In genomic region chr12:74539765-74540526, GRCh38 we compare ENCODE assay signal across 9 cellular contexts. TPM values are rescaled to one million over a fixed set of nuclear protein-coding genes. Genes with fewer than 3 reads are reported as not detected.
DNase-seq lines count a peak whose midpoint lies in the region; ATAC-seq and TF ChIP-seq lines count a peak whose summit lies in the region.
"Had no signal": no experiment of that assay in that cellular context is flagged by ENCODE, and none has a peak within 500 bp of the region (broad histone marks: within the 10 kb centered on the region; RNA-seq: fewer than 3 reads in every experiment).

No MANE protein-coding gene starts in this region.

- H3K27me3 ChIP-seq in liver (ENCODE audit: control insufficient read depth in 4 of 4, insufficient read depth in 4 of 4, low read length in 3 of 4) (no peaks in the 10 kb centered on the region), vagina (no peaks in the 10 kb centered on the region), WERI-Rb-1 (ENCODE audit: insufficient read depth, low read depth, severe bottlenecking) (no peaks in the 10 kb centered on the region)

- peak overlapping the region in 2 of 3 donors; percentile 22 to 24 for H3K4me3 ChIP-seq in liver (ENCODE audit: low read depth in 1 of 3, low read length in 3 of 3)
- H3K4me3 ChIP-seq in vagina: peak overlapping the region; percentile 77 to 78
- no peak overlapping the region for H3K4me3 ChIP-seq in WERI-Rb-1 (ENCODE audit: low read depth, low read length)

- H3K9me3 ChIP-seq in liver (ENCODE audit: control insufficient read depth in 4 of 4, low read length in 3 of 4) (no peaks in the 10 kb centered on the region), vagina (no peaks in the 10 kb centered on the region), WERI-Rb-1 (ENCODE audit: severe bottlenecking) (no peaks in the 10 kb centered on the region)

- H3K9me3 Mint-ChIP-seq in stimulated activated naive CD8-positive, alpha-beta T cell treated with anti-CD3 and anti-CD28 coated beads, Interleukin-15, Interleukin-2, amounts not matched to agents 100 ng/mL and 50 ng/mL, for 24 hours: no peaks in the 10 kb centered on the region
- H3K9me3 Mint-ChIP-seq in activated naive CD8-positive, alpha-beta T cell treated with anti-CD3 and anti-CD28 coated beads, Interleukin-2, amount 10 ng/mL, durations not matched to agents 7 days and 5 days: no peaks in the 10 kb centered on the region

- H3K36me3 ChIP-seq in liver (ENCODE audit: control insufficient read depth in 4 of 4, insufficient read depth in 3 of 4, low read depth in 1 of 4, low read length in 3 of 4) (peaks cover 0 to 4% (median 1%) of the 10 kb centered on the region in 4 donors), vagina (peaks cover 0 to 10% of the 10 kb centered on the region in 2 donors), WERI-Rb-1 (peaks cover 42% of the 10 kb centered on the region)

- TF ChIP-seq CTCF in liver (IDR thresholded peaks at IDR 0.05; ENCODE audit: low read depth, low read length, missing input control) (no peak), vagina (IDR thresholded peaks at IDR 0.05) (no peak), WERI-Rb-1 (IDR thresholded peaks at IDR 0.05; ENCODE audit: low read depth, low read length) (no peak)

- H3K4me1 Mint-ChIP-seq in stimulated activated naive CD8-positive, alpha-beta T cell treated with anti-CD3 and anti-CD28 coated beads, Interleukin-15, Interleukin-2, amounts not matched to agents 100 ng/mL and 50 ng/mL, for 24 hours (ENCODE audit: low read depth): peaks cover 60% of the 10 kb centered on the region
- peaks cover 34% of the 10 kb centered on the region for H3K4me1 Mint-ChIP-seq in activated naive CD8-positive, alpha-beta T cell treated with anti-CD3 and anti-CD28 coated beads, Interleukin-2, amount 10 ng/mL, durations not matched to agents 7 days and 5 days

- WGBS in liver: 66% methylated on average over 6 of the region's 6 CpGs

- no peak for DNase-seq in stimulated activated naive CD8-positive, alpha-beta T cell treated with anti-CD3 and anti-CD28 coated beads, Interleukin-15, Interleukin-2, amounts not matched to agents 100 U/mL and 50 U/mL, for 24 hours
- no peak for DNase-seq in activated naive CD8-positive, alpha-beta T cell treated with anti-CD3 and anti-CD28 coated beads, Interleukin-2, amount 10 ng/mL, durations not matched to agents 7 days and 5 days
- DNase-seq in vagina (ENCODE audit: extremely low spot score in 2 of 2): no peak
- no peak for DNase-seq in NCI-H446 (lab: John Stamatoyannopoulos, UW)
- DNase-seq in NCI-H187 (lab: John Stamatoyannopoulos, UW): no peak
- DNase-seq in WERI-Rb-1: no peak
- DNase-seq: stimulated activated CD4-positive, alpha-beta T cell treated with anti-CD3 and anti-CD28 coated beads, Interleukin-12 subunit alpha, Interleukin-12 subunit beta, amount 100 ng/mL, for 4 hours had no signal

- no peaks in the 10 kb centered on the region for H3K27me3 Mint-ChIP-seq in stimulated activated naive CD8-positive, alpha-beta T cell treated with anti-CD3 and anti-CD28 coated beads, Interleukin-15, Interleukin-2, amounts not matched to agents 100 ng/mL and 50 ng/mL, for 24 hours
- no peaks in the 10 kb centered on the region for H3K27me3 Mint-ChIP-seq in activated naive CD8-positive, alpha-beta T cell treated with anti-CD3 and anti-CD28 coated beads, Interleukin-2, amount 10 ng/mL, durations not matched to agents 7 days and 5 days

- H3K27ac Mint-ChIP-seq in stimulated activated naive CD8-positive, alpha-beta T cell treated with anti-CD3 and anti-CD28 coated beads, Interleukin-15, Interleukin-2, amounts not matched to agents 100 ng/mL and 50 ng/mL, for 24 hours: peak overlapping the region; percentile 98
- H3K27ac Mint-ChIP-seq in activated naive CD8-positive, alpha-beta T cell treated with anti-CD3 and anti-CD28 coated beads, Interleukin-2, amount 10 ng/mL, durations not matched to agents 7 days and 5 days: peak overlapping the region; percentile 65

- H3K4me3 Mint-ChIP-seq in stimulated activated naive CD8-positive, alpha-beta T cell treated with anti-CD3 and anti-CD28 coated beads, Interleukin-15, Interleukin-2, amounts not matched to agents 100 ng/mL and 50 ng/mL, for 24 hours: peak overlapping the region; percentile 97
- peak overlapping the region; percentile 92 for H3K4me3 Mint-ChIP-seq in activated naive CD8-positive, alpha-beta T cell treated with anti-CD3 and anti-CD28 coated beads, Interleukin-2, amount 10 ng/mL, durations not matched to agents 7 days and 5 days

- no peak for TF ChIP-seq RAD21 in liver (IDR thresholded peaks at IDR 0.05)

- intact Hi-C loops in vagina (cut with DNase I): no loop called here

- H3K27ac ChIP-seq in liver (ENCODE audit: low read depth in 1 of 2, low read length in 2 of 2) (no peak overlapping the region), vagina (no peak overlapping the region), WERI-Rb-1 (no peak overlapping the region)

- H3K4me1 ChIP-seq in liver (ENCODE audit: control insufficient read depth in 4 of 4, insufficient read depth in 4 of 4, low read length in 3 of 4): peaks cover 13 to 36% (median 29%) of the 10 kb centered on the region in 4 donors
- peaks cover 39% of the 10 kb centered on the region for H3K4me1 ChIP-seq in vagina

- peak overlapping the region in 1 of 2 donors; percentile 93 for H3K9ac ChIP-seq in liver (ENCODE audit: low read depth in 1 of 2, low read length in 2 of 2)

- POLR2A ChIA-PET in activated naive CD8-positive, alpha-beta T cell treated with anti-CD3 and anti-CD28 coated beads, Interleukin-2, amount 10 ng/mL, durations not matched to agents 7 days and 5 days (lab: Charles Lee): no interaction called here

- ATAC-seq in stimulated activated naive CD8-positive, alpha-beta T cell treated with anti-CD3 and anti-CD28 coated beads, Interleukin-15, Interleukin-2, amounts not matched to agents 100 U/mL and 50 U/mL, for 24 hours: no peak
- ATAC-seq in activated naive CD8-positive, alpha-beta T cell treated with anti-CD3 and anti-CD28 coated beads, Interleukin-2, amount 10 ng/mL, durations not matched to agents 7 days and 5 days (ENCODE audit: low read depth): no peak

- no peak for TF ChIP-seq POLR2A in vagina (IDR thresholded peaks at IDR 0.05)

- peaks cover 65% of the 10 kb centered on the region for H3K36me3 Mint-ChIP-seq in stimulated activated naive CD8-positive, alpha-beta T cell treated with anti-CD3 and anti-CD28 coated beads, Interleukin-15, Interleukin-2, amounts not matched to agents 100 ng/mL and 50 ng/mL, for 24 hours (ENCODE audit: low read depth)
- peaks cover 34% of the 10 kb centered on the region for H3K36me3 Mint-ChIP-seq in activated naive CD8-positive, alpha-beta T cell treated with anti-CD3 and anti-CD28 coated beads, Interleukin-2, amount 10 ng/mL, durations not matched to agents 7 days and 5 days

TF ChIP-seq in liver, 16 proteins besides CTCF, POLR2A, EP300 and RAD21:
- no peak for TF ChIP-seq HNF4A (conservative IDR thresholded peaks at IDR 0.05)
- TF ChIP-seq TAF1 (conservative IDR thresholded peaks at IDR 0.05): no peak
- no peak for TF ChIP-seq ATF3 (IDR thresholded peaks at IDR 0.05)
- no peak for TF ChIP-seq HNF4G (IDR thresholded peaks at IDR 0.05)
- no peak for TF ChIP-seq FOXA2 (IDR thresholded peaks at IDR 0.05)
- no peak for TF ChIP-seq ZBTB33 (IDR thresholded peaks at IDR 0.05)
- TF ChIP-seq RXRA (IDR thresholded peaks at IDR 0.05): no peak
- no peak for TF ChIP-seq SP1 (IDR thresholded peaks at IDR 0.05)
- no peak for TF ChIP-seq JUND (IDR thresholded peaks at IDR 0.05)
TF ChIP-seq in liver: peak in this region for 0.

RNA-seq across cellular contexts. Expression of gene ATXN7L3B, which starts 2.3 kb away (rescaled TPM):
- total RNA-seq in activated naive CD8-positive, alpha-beta T cell treated with anti-CD3 and anti-CD28 coated beads, Interleukin-2, amount 10 ng/mL, durations not matched to agents 7 days and 5 days: 10 to 100 TPM; 31.9 to 34.7 TPM
- 10 to 100 TPM; 15.5 to 19.4 TPM for total RNA-seq in liver
- polyA plus RNA-seq in liver: 1 to 10 TPM; 9.0 to 9.7 TPM
- 15.0 TPM for total RNA-seq in vagina
